In genomic region chr20:20603339-20603990, GRCh38 we compare ENCODE assay signal across 10 cellular contexts.
DNase-seq lines count a peak whose midpoint lies in the region; ATAC-seq and TF ChIP-seq lines count a peak whose summit lies in the region.
"Had no signal": no experiment of that assay in that cellular context is flagged by ENCODE, and none has a peak within 500 bp of the region (broad histone marks: within the 10 kb centered on the region; RNA-seq: fewer than 3 reads in every experiment).

No MANE protein-coding gene starts in this region.

- no peak overlapping the region for H3K4me3 Mint-ChIP-seq in chondrocyte (ENCODE audit: unreplicated experiment)

- H3K9me3 ChIP-seq in SU-DHL-6 (ENCODE audit: insufficient read depth, low read length) (no peaks in the 10 kb centered on the region), thyroid gland (no peaks in the 10 kb centered on the region)

- no peaks in the 10 kb centered on the region for H3K9me3 Mint-ChIP-seq in chondrocyte (ENCODE audit: low read depth)

- peak overlapping the region; percentile 49 for H2AFZ ChIP-seq in SU-DHL-6 (ENCODE audit: low read depth, low read length, severe bottlenecking)
- H2AFZ ChIP-seq: parathyroid adenoma had no signal

- H4K20me1 ChIP-seq in SU-DHL-6 (ENCODE audit: low read depth, low read length) = no peaks in the 10 kb centered on the region

- H4K5ac ChIP-seq in mesendoderm (ENCODE audit: low read length) = no peak overlapping the region

- H3K4me1 ChIP-seq in thyroid gland (peaks cover 10 to 11% of the 10 kb centered on the region in 2 donors), mesendoderm (ENCODE audit: control insufficient read depth, low read depth, low read length) (no peaks in the 10 kb centered on the region)

- H2BK120ac ChIP-seq in mesendoderm (ENCODE audit: low read depth, low read length) = no peak overlapping the region

- no peak for TF ChIP-seq CTCF in GM12865 (IDR thresholded peaks at IDR 0.05; ENCODE audit: insufficient read depth, low read depth, low read length, missing control alignments)
- TF ChIP-seq CTCF in SU-DHL-6 (IDR thresholded peaks at IDR 0.05; ENCODE audit: insufficient read depth, low read length, poor library complexity, severe bottlenecking) = no peak
- TF ChIP-seq CTCF in thyroid gland (IDR thresholded peaks at IDR 0.05) = no peak
- TF ChIP-seq CTCF in chondrocyte (IDR thresholded peaks at IDR 0.05) = no peak
- no peak for TF ChIP-seq CTCF in coronary artery (IDR thresholded peaks at IDR 0.05)

- H3F3A ChIP-seq in SU-DHL-6 (ENCODE audit: insufficient read depth) = no peaks in the 10 kb centered on the region

- no peak overlapping the region for H3K23ac ChIP-seq in mesendoderm (ENCODE audit: low read length)

- peak; percentile 99 for ATAC-seq in GM21528 (IDR thresholded peaks at IDR 0.05; ENCODE audit: low FRiP score, unreplicated experiment)

- H3K36me3 Mint-ChIP-seq in chondrocyte (ENCODE audit: low read depth) = peaks cover 4% of the 10 kb centered on the region

- no peaks in the 10 kb centered on the region for H3K9me2 ChIP-seq in SU-DHL-6 (replicated peaks; ENCODE audit: insufficient read depth, low read length)

- no peak overlapping the region for H3K4ac ChIP-seq in mesendoderm (ENCODE audit: low read depth, low read length)

- WGBS in thyroid gland, 2 donors = 40 to 52% methylated on average over 5 of the region's 5 CpGs
- WGBS in mesendoderm (ENCODE audit: extremely low coverage, insufficient coverage, low lambda C conversion rate) = no CpG with 5 or more reads among the region's 5 CpGs

- H3K27ac ChIP-seq in SU-DHL-6 (ENCODE audit: low read depth, low read length) (peak overlapping the region; percentile 16; the same call in 1 of the 2 replicates), thyroid gland (peak overlapping the region; percentile 28 to 61 (median 52)), coronary artery (no peak overlapping the region), mesendoderm (ENCODE audit: low read depth, low read length) (no peak overlapping the region)
- H3K27ac ChIP-seq: HL-60, parathyroid adenoma had no signal

- H3K4me2 ChIP-seq in SU-DHL-6 (ENCODE audit: low read depth, low read length, poor library complexity, severe bottlenecking) (no peak overlapping the region), mesendoderm (ENCODE audit: low read length) (no peak overlapping the region)

- H2BK5ac ChIP-seq in mesendoderm (ENCODE audit: low read length) = no peak overlapping the region

- no peak overlapping the region for H3K56ac ChIP-seq in mesendoderm (ENCODE audit: low read length)

- H3K79me2 ChIP-seq in SU-DHL-6 (ENCODE audit: insufficient read depth, low read length) (no peaks in the 10 kb centered on the region), mesendoderm (ENCODE audit: control insufficient read depth, insufficient read depth, low read length) (no peaks in the 10 kb centered on the region)
- H3K79me2 ChIP-seq: parathyroid adenoma had no signal

- H3K36me3 ChIP-seq in SU-DHL-6 (ENCODE audit: low read length) (no peaks in the 10 kb centered on the region), thyroid gland (peaks cover 12 to 25% of the 10 kb centered on the region in 2 donors), mesendoderm (ENCODE audit: control insufficient read depth, insufficient read depth, low read length) (no peaks in the 10 kb centered on the region)

- DNase-seq in GM12865 (ENCODE audit: low read depth) (peak; percentile 92), HK-2 (ENCODE audit: unreplicated experiment) (peak; percentile 64), thyroid gland (peak; percentile 68 to 80), chondrocyte (ENCODE audit: low spot score) (no peak), coronary artery (ENCODE audit: low spot score) (no peak), mesendoderm (no peak)

- no peak overlapping the region for H3K18ac ChIP-seq in mesendoderm (ENCODE audit: low read length)

- H3K4me1 Mint-ChIP-seq in chondrocyte (ENCODE audit: low read depth) = no peaks in the 10 kb centered on the region

- H3K27me3 Mint-ChIP-seq in chondrocyte (ENCODE audit: low read depth) = no peaks in the 10 kb centered on the region

- H3K9ac ChIP-seq in SU-DHL-6 (ENCODE audit: low read length) (no peak overlapping the region; the same call in 1 of the 2 replicates), mesendoderm (ENCODE audit: low read length) (no peak overlapping the region)
- H3K9ac ChIP-seq: parathyroid adenoma had no signal

- H2AK5ac ChIP-seq in mesendoderm (ENCODE audit: low read length) = no peak overlapping the region

- intact Hi-C loops in thyroid gland (cut with DNase I) = no loop called here

- H3K79me1 ChIP-seq in mesendoderm (ENCODE audit: low read length) = no peaks in the 10 kb centered on the region

- H3K27me3 ChIP-seq in SU-DHL-6 (ENCODE audit: low read length) (no peaks in the 10 kb centered on the region), thyroid gland (no peaks in the 10 kb centered on the region), mesendoderm (ENCODE audit: insufficient read depth, low read length, poor library complexity) (no peaks in the 10 kb centered on the region)

- TF ChIP-seq POLR2A in thyroid gland (IDR thresholded peaks at IDR 0.05) = no peak

- no peak overlapping the region for H4K8ac ChIP-seq in mesendoderm (ENCODE audit: low read depth, low read length)

- H3K4me3 ChIP-seq in GM12865 (ENCODE audit: low read depth, low read length) (no peak overlapping the region), SU-DHL-6 (ENCODE audit: insufficient read depth, low read length, poor library complexity, severe bottlenecking) (no peak overlapping the region), thyroid gland (replicated peaks in 1 of 3) (no peak overlapping the region), coronary artery (no peak overlapping the region), mesendoderm (ENCODE audit: low read length) (no peak overlapping the region)

- H2BK15ac ChIP-seq in mesendoderm (replicated peaks; ENCODE audit: low read depth) = no peak overlapping the region

- H3K27ac Mint-ChIP-seq in chondrocyte (ENCODE audit: unreplicated experiment) = no peak overlapping the region

Comparison
In these comparisons a context has a peak if more than half of its experiments do, and no peak if none do; other contexts are left out.
1. DNase-seq: peak in GM12865 (single experiment), HK-2 (single experiment) and thyroid gland (2 of 2); none in chondrocyte (single experiment), coronary artery (single experiment) and mesendoderm (single experiment).
2. H3K27ac ChIP-seq: peak in SU-DHL-6 (single experiment) and thyroid gland (3 of 3); none in coronary artery (0 of 2) and mesendoderm (single experiment).